ENCODE assay signal across 13 cellular contexts in genomic region chr5:150600951-150601773, GRCh38. TPM values are rescaled to one million over a fixed set of nuclear protein-coding genes. Genes with fewer than 3 reads are reported as not detected.
DNase-seq lines count a peak whose midpoint lies in the region; ATAC-seq and TF ChIP-seq lines count a peak whose summit lies in the region.
"Had no signal": no experiment of that assay in that cellular context is flagged by ENCODE, and none has a peak within 500 bp of the region (broad histone marks: within the 10 kb centered on the region; RNA-seq: fewer than 3 reads in every experiment).

No MANE protein-coding gene starts in this region.

- no peaks in the 10 kb centered on the region for H3K36me3 Mint-ChIP-seq in nephron (ENCODE audit: low read depth)

- 83% methylated on average over 26 of the region's 28 CpGs; no CpG with 5 or more reads in 1 of the 2 donors for WGBS in transverse colon (ENCODE audit: low coverage in 1 of 2), 2 donors

- peak overlapping the region; percentile 79 to 99 (median 97) for H3K27ac Mint-ChIP-seq in nephron
- H3K27ac Mint-ChIP-seq: activated CD4-positive, alpha-beta T cell treated with anti-CD3 and anti-CD28 coated beads, Interleukin-2, amount 10 ng/mL, durations not matched to agents 24 days and 14 days; activated T-helper 17 cell treated with anti-CD3 and anti-CD28 coated beads, Interleukin-2, amount 50 U/mL, for 72 hours had no signal

- TF ChIP-seq CTCF in nephron (IDR thresholded peaks at IDR 0.05; ENCODE audit: unreplicated experiment in 3 of 3) (no peak), transverse colon (IDR thresholded peaks at IDR 0.05) (no peak)

- no peak for TF ChIP-seq POLR2A in transverse colon (IDR thresholded peaks at IDR 0.05)

- peaks cover 82% of the 10 kb centered on the region for H3K4me1 Mint-ChIP-seq in nephron
- H3K4me1 Mint-ChIP-seq: activated CD4-positive, alpha-beta T cell treated with anti-CD3 and anti-CD28 coated beads, Interleukin-2, amount 10 ng/mL, durations not matched to agents 24 days and 14 days; activated T-helper 17 cell treated with anti-CD3 and anti-CD28 coated beads, Interleukin-2, amount 50 U/mL, for 72 hours had no signal

- peaks cover 7 to 16% (median 9%) of the 10 kb centered on the region in 4 donors for H3K4me1 ChIP-seq in transverse colon

- no peaks in the 10 kb centered on the region for H3K27me3 ChIP-seq in transverse colon

- H3K27ac ChIP-seq in epithelial cell of prostate (peak overlapping the region; percentile 83), transverse colon (peak overlapping the region in 3 of 4 donors; percentile 12 to 18 (median 16)), substantia nigra (ENCODE audit: low read depth, low read length, poor library complexity, severe bottlenecking) (no peak overlapping the region)
- H3K27ac ChIP-seq: HL-60 had no signal

- H3K9me3 ChIP-seq in transverse colon, result no peaks in the 10 kb centered on the region
- H3K9me3 ChIP-seq: Caco-2 had no signal

- intact Hi-C loops in transverse colon (cut with DNase I; ENCODE audit: low total_unique reads), result no loop called here

- TF ChIP-seq EP300 in transverse colon (IDR thresholded peaks at IDR 0.05; ENCODE audit: low read depth), result no peak

- H3K4me3 ChIP-seq in transverse colon, result no peak overlapping the region

- peak overlapping the region; percentile 69 to 88 (median 87) for H3K4me3 Mint-ChIP-seq in nephron
- H3K4me3 Mint-ChIP-seq: activated CD4-positive, alpha-beta T cell treated with anti-CD3 and anti-CD28 coated beads, Interleukin-2, amount 10 ng/mL, durations not matched to agents 24 days and 14 days; activated T-helper 17 cell treated with anti-CD3 and anti-CD28 coated beads, Interleukin-2, amount 50 U/mL, for 72 hours had no signal

- no peaks in the 10 kb centered on the region for H3K27me3 Mint-ChIP-seq in nephron (ENCODE audit: low read depth)
- H3K27me3 Mint-ChIP-seq: activated CD4-positive, alpha-beta T cell treated with anti-CD3 and anti-CD28 coated beads, Interleukin-2, amount 10 ng/mL, durations not matched to agents 24 days and 14 days; activated T-helper 17 cell treated with anti-CD3 and anti-CD28 coated beads, Interleukin-2, amount 50 U/mL, for 72 hours had no signal

- H3K36me3 ChIP-seq in transverse colon, result no peaks in the 10 kb centered on the region

- no peaks in the 10 kb centered on the region for H3K9me3 Mint-ChIP-seq in nephron
- H3K9me3 Mint-ChIP-seq: activated CD4-positive, alpha-beta T cell treated with anti-CD3 and anti-CD28 coated beads, Interleukin-2, amount 10 ng/mL, durations not matched to agents 24 days and 14 days; activated T-helper 17 cell treated with anti-CD3 and anti-CD28 coated beads, Interleukin-2, amount 50 U/mL, for 72 hours had no signal

- in situ Hi-C loops in transverse colon (cut with MboI; ENCODE audit: low pct_ligation_motif_present in 1 of 4, low pct_unique_long_range_greater_than_20kb in 1 of 4, low sequenced_read_pairs in 3 of 4), result no loop called here

- no peak for ATAC-seq in GM18868 (IDR thresholded peaks at IDR 0.05; ENCODE audit: unreplicated experiment)
- ATAC-seq in GM19023 (IDR thresholded peaks at IDR 0.05; ENCODE audit: unreplicated experiment), result no peak
- ATAC-seq: activated T-helper 17 cell treated with anti-CD3 and anti-CD28 coated beads, Interleukin-2, amount 50 U/mL, for 72 hours had no signal

- peak; percentile 56 for DNase-seq in RPMI7951 (ENCODE audit: low read depth)
- no peak for DNase-seq in epithelial cell of prostate (ENCODE audit: low read depth, low spot score)
- no peak for DNase-seq in transverse colon
- no peak for DNase-seq in substantia nigra (lab: John Stamatoyannopoulos, UW)
- DNase-seq in amygdala (lab: John Stamatoyannopoulos, UW), result no peak
- DNase-seq: activated CD4-positive, alpha-beta T cell treated with anti-CD3 and anti-CD28 coated beads, Interleukin-2, amount 10 ng/mL, durations not matched to agents 24 days and 14 days; Caco-2 had no signal

RNA-seq across cellular contexts. Expression of gene SYNPO, which starts 39.3 kb away (rescaled TPM):
- total RNA-seq in RPMI7951 (2014; rRNA removed; shearing (Covaris generic)), result 0.98 and 1.4 TPM in 2 replicates
- total RNA-seq in transverse colon, result 10 to 100 TPM; 15.5 to 89.4 (median 41.8) TPM
- total RNA-seq: activated CD4-positive, alpha-beta T cell treated with anti-CD3 and anti-CD28 coated beads, Interleukin-2, amount 10 ng/mL, durations not matched to agents 24 days and 14 days; T-helper 1 cell treated with Interleukin-12 subunit alpha and Interleukin-12 subunit beta and Interleukin-4 antibody, amounts not matched to agents 30 ng/mL and 1 ng/mL, for 36 hours had no signal

RNA-seq across cellular contexts. Expression of gene MYOZ3, which starts 59.9 kb away (rescaled TPM):
- total RNA-seq in RPMI7951 (2014; rRNA removed; shearing (Covaris generic)), result 0.78 TPM in 1 of 2 replicates, not detected in the other
- not detected for total RNA-seq in transverse colon
- total RNA-seq: Caco-2; T-helper 1 cell treated with Interleukin-12 subunit alpha and Interleukin-12 subunit beta and Interleukin-4 antibody, amounts not matched to agents 30 ng/mL and 1 ng/mL, for 36 hours had no signal
